In the genomic region with DNA sequence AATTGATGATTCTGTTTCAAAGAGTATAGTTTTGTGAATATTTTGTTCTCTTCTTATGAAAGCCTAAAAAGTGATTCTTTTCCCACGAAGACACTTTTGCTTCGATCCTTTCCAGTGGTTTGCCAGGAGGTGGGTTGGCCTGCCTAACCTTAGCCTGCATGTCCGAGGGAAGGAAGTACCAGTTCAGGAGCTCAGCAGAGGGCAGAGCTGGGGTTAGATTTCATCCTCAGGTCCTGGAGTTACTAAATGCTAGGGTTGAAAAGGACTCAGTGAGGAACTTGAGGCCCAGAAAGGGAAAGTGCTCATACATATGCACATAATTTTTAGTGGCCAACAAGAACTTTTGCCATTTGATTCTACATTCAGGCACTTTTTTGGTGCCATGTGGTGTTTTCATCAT, we compare ENCODE assay signal across 15 cellular contexts. TPM values are rescaled to one million over a fixed set of nuclear protein-coding genes. Genes with fewer than 3 reads are reported as not detected.
"Had no signal": no experiment of that assay in that cellular context is flagged by ENCODE, and none has a peak within 500 bp of the region (broad histone marks: within the 10 kb centered on the region; RNA-seq: fewer than 3 reads in every experiment).

No MANE protein-coding gene starts in this region.

- H3K4me3 Mint-ChIP-seq: activated T-helper 17 cell treated with anti-CD3 and anti-CD28 coated beads, Interleukin-2, amount 50 U/mL, for 72 hours had no signal

- H3K9me3 Mint-ChIP-seq: activated T-helper 17 cell treated with anti-CD3 and anti-CD28 coated beads, Interleukin-2, amount 50 U/mL, for 72 hours had no signal

- H3K4me1 ChIP-seq: ascending aorta, sigmoid colon had no signal

- DNase-seq: activated CD4-positive, CD25-positive, alpha-beta regulatory T cell treated with anti-CD3 and anti-CD28 coated beads, Interleukin-2, amount 50 U/mL, for 72 hours; activated naive CD4-positive, alpha-beta T cell treated with Interleukin-2 at 50 U/mL for 16 hours; activated T-cell treated with anti-CD3 and anti-CD28 coated beads for 4 hours; kidney; left ventricle myocardium inferior; ovary; sigmoid colon; spleen; T-helper 1 cell; T1000 had no signal

- H3K27ac ChIP-seq: ascending aorta, gastroesophageal sphincter, left ventricle myocardium inferior, ovary, sigmoid colon, spleen, thoracic aorta had no signal

- ATAC-seq: activated T-helper 17 cell treated with anti-CD3 and anti-CD28 coated beads, Interleukin-2, amount 50 U/mL, for 72 hours; gastroesophageal sphincter had no signal

- H3K36me3 ChIP-seq: ascending aorta, gastroesophageal sphincter, left ventricle myocardium inferior, ovary, sigmoid colon, spleen, thoracic aorta had no signal

- H3K27me3 ChIP-seq: ascending aorta, gastroesophageal sphincter, ovary, sigmoid colon had no signal

- FAIRE-seq: bronchial epithelial cell, kidney had no signal

- H3K27ac Mint-ChIP-seq: activated T-helper 17 cell treated with anti-CD3 and anti-CD28 coated beads, Interleukin-2, amount 50 U/mL, for 72 hours had no signal

- H3K4me1 Mint-ChIP-seq: activated T-helper 17 cell treated with anti-CD3 and anti-CD28 coated beads, Interleukin-2, amount 50 U/mL, for 72 hours had no signal

- H3K9me3 ChIP-seq: gastroesophageal sphincter, ovary, sigmoid colon, spleen, thoracic aorta had no signal

- H3K4me3 ChIP-seq: ascending aorta, gastroesophageal sphincter, left ventricle myocardium inferior, ovary, sigmoid colon, spleen, thoracic aorta had no signal

RNA-seq across cellular contexts. Expression of a gene that starts 36.6 kb away (rescaled TPM):
- total RNA-seq: activated T-helper 17 cell treated with anti-CD3 and anti-CD28 coated beads, Interleukin-2, amount 50 U/mL, for 72 hours had no signal
